Comparison of ENCODE assay signal across 28 cellular contexts in genomic region chrX:121894756-121895155, GRCh38.
"Had no signal": no experiment of that assay in that cellular context is flagged by ENCODE, and none has a peak within 500 bp of the region (broad histone marks: within the 10 kb centered on the region; RNA-seq: fewer than 3 reads in every experiment).

No MANE protein-coding gene starts in this region.

- H3K9me3 ChIP-seq: ovary, psoas muscle, spleen, suprapubic skin, testis, tibial artery, transverse colon, upper lobe of right lung, uterus had no signal

- H3K4me3 ChIP-seq: neural progenitor cell, ovary, psoas muscle, skin epidermis, smooth muscle cell, spleen, suprapubic skin, testis, tibial artery, transverse colon, upper lobe of right lung, uterus had no signal

- H3K4me1 ChIP-seq: neural progenitor cell, parathyroid adenoma, psoas muscle, spleen, suprapubic skin, testis, tibial artery, transverse colon, upper lobe of right lung, uterus had no signal

- H3K4me2 ChIP-seq: neural progenitor cell, smooth muscle cell had no signal

- H3K27ac ChIP-seq: neural progenitor cell, ovary, parathyroid adenoma, psoas muscle, skin epidermis, spleen, suprapubic skin, testis, tibial artery, transverse colon, upper lobe of right lung, uterus had no signal

- H3K27me3 ChIP-seq: neural progenitor cell, ovary, spleen, suprapubic skin, testis, tibial artery, transverse colon, upper lobe of right lung, uterus had no signal

- DNase-seq: natural killer cell; occipital lobe; ovary; posterior cingulate gyrus; psoas muscle; right cardiac atrium; spleen; stimulated activated CD4-positive, alpha-beta T cell treated with anti-CD3 and anti-CD28 coated beads, Interleukin-12 subunit alpha, Interleukin-12 subunit beta, amount 100 ng/mL, for 4 hours; stimulated activated CD4-positive, alpha-beta T cell treated with anti-CD3 and anti-CD28 coated beads, Interleukin-1b, Interleukin-23, amount 100 ng/mL, for 48 hours; stimulated activated CD4-positive, alpha-beta T cell treated with anti-CD3 and anti-CD28 coated beads, Interleukin-4, amount 100 ng/mL, for 1 hour; stimulated activated CD4-positive, alpha-beta T cell treated with anti-CD3 and anti-CD28 coated beads, Interleukin-4, amount 100 ng/mL, for 4 hours; stimulated activated CD8-positive, alpha-beta memory T cell treated with anti-CD3 and anti-CD28 coated beads, Interleukin-4, amount 100 ng/mL, for 48 hours; stimulated activated naive CD4-positive, alpha-beta T cell; stimulated activated naive CD8-positive, alpha-beta T cell treated with anti-CD3 and anti-CD28 coated beads, Interleukin-15, amount 100 ng/mL, for 72 hours; stimulated activated naive CD8-positive, alpha-beta T cell treated with anti-CD3 and anti-CD28 coated beads, Interleukin-15, Interleukin-2, amounts not matched to agents 100 U/mL and 50 U/mL, for 24 hours; substantia nigra; testis; tibial artery; transverse colon; upper lobe of right lung; uterus had no signal

- H3K9ac ChIP-seq: neural progenitor cell, parathyroid adenoma had no signal

- H3K36me3 ChIP-seq: neural progenitor cell, ovary, spleen, suprapubic skin, tibial artery, transverse colon, upper lobe of right lung, uterus had no signal

- ATAC-seq: natural killer cell; psoas muscle; right cardiac atrium; sciatic nerve; stimulated activated memory B cell treated with anti-CD40 and anti-IgM and Interleukin-4, amounts not matched to agents 10 μg/mL and 1 μg/mL and 100 μg/mL, for 72 hours; stimulated activated naive CD8-positive, alpha-beta T cell treated with anti-CD3 and anti-CD28 coated beads, Interleukin-15, amount 100 ng/mL, for 72 hours; stimulated activated naive CD8-positive, alpha-beta T cell treated with anti-CD3 and anti-CD28 coated beads, Interleukin-15, Interleukin-2, amounts not matched to agents 100 U/mL and 50 U/mL, for 24 hours; upper lobe of right lung had no signal

- H2AFZ ChIP-seq: neural progenitor cell, parathyroid adenoma had no signal
